11 cellular contexts compared by ENCODE assay signal in the genomic region with DNA sequence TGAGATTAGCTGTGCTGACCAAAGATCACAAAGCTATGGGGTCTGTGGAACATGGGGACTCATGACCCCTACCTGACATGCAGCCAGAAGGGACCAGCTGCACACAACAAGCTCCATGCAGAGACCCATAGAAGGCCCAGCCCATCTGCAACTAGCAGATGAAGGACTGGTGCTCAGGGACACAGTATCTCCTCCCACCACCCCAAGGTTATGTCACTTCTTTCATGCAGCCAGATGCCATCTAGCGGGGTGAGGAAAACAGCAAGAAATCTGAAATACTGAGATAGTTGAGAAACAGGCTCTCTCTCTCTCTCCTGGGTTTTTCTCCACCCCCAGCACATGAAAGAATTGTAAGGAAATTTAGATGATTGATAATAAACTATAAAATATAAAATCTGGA.
DNase-seq lines count a peak whose midpoint lies in the region; ATAC-seq and TF ChIP-seq lines count a peak whose summit lies in the region.
"Had no signal": no experiment of that assay in that cellular context is flagged by ENCODE, and none has a peak within 500 bp of the region (broad histone marks: within the 10 kb centered on the region; RNA-seq: fewer than 3 reads in every experiment).

No MANE protein-coding gene starts in this region.

- peaks cover 18% of the 10 kb centered on the region for H3K4me1 Mint-ChIP-seq in Calu3 (ENCODE audit: low read depth, unreplicated experiment)

- DNase-seq in Calu3 (no peak), H7 (peak; percentile 10), SW480 (ENCODE audit: low spot score) (peak; percentile 18), kidney tubule cell (ENCODE audit: low spot score) (peak; percentile 28), middle frontal gyrus (ENCODE audit: extremely low spot score, low spot score) (no peak), NCI-H2227 treated with DMSO at 0.1 percent for 48 hours (lab: John Stamatoyannopoulos, UW) (no peak)
- DNase-seq: activated T-cell treated with anti-CD3 and anti-CD28 coated beads, Interleukin-2, amount 50 U/mL, for 24 hours; natural killer cell; T1000 had no signal

- no peak for TF ChIP-seq CTCF in Calu3 (IDR thresholded peaks at IDR 0.05; ENCODE audit: unreplicated experiment)

- H3K27me3 Mint-ChIP-seq in Calu3 (ENCODE audit: unreplicated experiment): no peaks in the 10 kb centered on the region

- CTCF ChIA-PET in Calu3 (lab: Charles Lee): interaction anchor here (2.0 kb wide), 1 partner anchor 163 kb away, joined by 4 read pairs; no protein-coding TSS in a partner anchor

- no peaks in the 10 kb centered on the region for H3K27me3 ChIP-seq in H7 (ENCODE audit: control insufficient read depth, insufficient read depth, low read length)

- peak overlapping the region; percentile 68 for H3K4me3 Mint-ChIP-seq in Calu3 (ENCODE audit: low read depth, unreplicated experiment)

- no peak overlapping the region for H3K4me3 ChIP-seq in H7 (ENCODE audit: insufficient read depth, low read depth, low read length)

- ATAC-seq in GM19467 (IDR thresholded peaks at IDR 0.05; ENCODE audit: unreplicated experiment) (no peak), GM19463 (IDR thresholded peaks at IDR 0.05; ENCODE audit: unreplicated experiment) (no peak)

- no peaks in the 10 kb centered on the region for H3K9me3 Mint-ChIP-seq in Calu3 (ENCODE audit: low read depth, unreplicated experiment)
- H3K9me3 Mint-ChIP-seq: natural killer cell had no signal

- no peak overlapping the region for H3K27ac Mint-ChIP-seq in Calu3 (ENCODE audit: unreplicated experiment)
- H3K27ac Mint-ChIP-seq: activated T-cell treated with anti-CD3 and anti-CD28 coated beads, Interleukin-2, amount 50 U/mL, for 24 hours; natural killer cell had no signal

- H3K36me3 ChIP-seq in H7 (replicated peaks; ENCODE audit: control insufficient read depth, insufficient read depth, low read length): no peaks in the 10 kb centered on the region

- H3K36me3 Mint-ChIP-seq in Calu3 (ENCODE audit: insufficient read depth, unreplicated experiment): peaks cover 5% of the 10 kb centered on the region
- H3K36me3 Mint-ChIP-seq: natural killer cell had no signal

- intact Hi-C loops in Calu3 (cut with micrococcal nuclease; ENCODE audit: unreplicated experiment): loop anchor here (2.0 to 10.0 kb wide), 6 partner anchors 36 to 326 kb away; no protein-coding TSS in a partner anchor

- BruUV-seq in Calu3 (replicated peaks; lab: Mats Ljungman, UMichigan): no TSS peak

Comparison
In these comparisons a context has a peak if more than half of its experiments do, and no peak if none do; other contexts are left out.
1. DNase-seq: peak in H7 (single experiment), SW480 (single experiment) and kidney tubule cell (single experiment); none in Calu3 (single experiment), middle frontal gyrus (single experiment) and NCI-H2227 treated with DMSO at 0.1 percent for 48 hours (single experiment).